13 cellular contexts compared by ENCODE assay signal in genomic region chr17:7575959-7576358, GRCh38. TPM values are rescaled to one million over a fixed set of nuclear protein-coding genes. Genes with fewer than 3 reads are reported as not detected.
DNase-seq lines count a peak whose midpoint lies in the region; ATAC-seq and TF ChIP-seq lines count a peak whose summit lies in the region.
"Had no signal": no experiment of that assay in that cellular context is flagged by ENCODE, and none has a peak within 500 bp of the region (broad histone marks: within the 10 kb centered on the region; RNA-seq: fewer than 3 reads in every experiment).

No MANE protein-coding gene starts in this region.

- POLR2A ChIA-PET in activated CD8-positive, alpha-beta T cell treated with anti-CD3 and anti-CD28 coated beads for 36 hours (lab: Charles Lee), result interaction anchor here (1.0 to 12.0 kb wide), 14 partner anchors 9 to 356 kb away, joined by 3 to 195 read pairs (median 6); partner anchors contain the start of genes ACADVL, CD68, GPS2 and MPDU1

- ATAC-seq in activated CD8-positive, alpha-beta T cell treated with anti-CD3 and anti-CD28 coated beads for 36 hours, result no peak
- ATAC-seq in GM19328 (IDR thresholded peaks at IDR 0.05; ENCODE audit: unreplicated experiment), result no peak

- 57 to 69% (median 63%) methylated on average over 7 of the region's 7 CpGs for WGBS in stomach, 5 donors
- WGBS in spleen, 5 donors, result 69 to 77% (median 73%) methylated on average over 7 of the region's 7 CpGs

- peak overlapping the region; percentile 49 for H3K27ac Mint-ChIP-seq in activated naive CD4-positive, alpha-beta T cell treated with anti-CD3 and anti-CD28 coated beads, Interleukin-2, amount 10 ng/mL, durations not matched to agents 7 days and 5 days
- peak overlapping the region; percentile 100 for H3K27ac Mint-ChIP-seq in activated CD8-positive, alpha-beta T cell treated with anti-CD3 and anti-CD28 coated beads for 36 hours

- TF ChIP-seq POLR2A in stomach (IDR thresholded peaks at IDR 0.05) (no peak), spleen (IDR thresholded peaks at IDR 0.05) (no peak)

- DNase-seq in activated naive CD4-positive, alpha-beta T cell treated with anti-CD3 and anti-CD28 coated beads, Interleukin-2, amount 10 ng/mL, durations not matched to agents 7 days and 5 days, result no peak
- no peak for DNase-seq in activated naive CD4-positive, alpha-beta T cell treated with anti-CD3 and anti-CD28 coated beads, Interleukin-2, amount 50 U/mL, for 16 hours
- no peak for DNase-seq in activated CD8-positive, alpha-beta T cell treated with anti-CD3 and anti-CD28 coated beads for 36 hours
- DNase-seq in fibroblast of pulmonary artery (ENCODE audit: low read depth), result no peak
- DNase-seq in stomach, result no peak
- DNase-seq in spleen, result no peak
- DNase-seq in NCI-H2171 treated with DMSO at 0.1 percent for 48 hours (lab: John Stamatoyannopoulos, UW), result no peak
- DNase-seq: activated CD8-positive, alpha-beta memory T cell treated with anti-CD3 and anti-CD28 coated beads for 24 hours; central memory CD4-positive, alpha-beta T cell; NCI-H187 treated with DMSO at 0.1 percent for 48 hours; small intestine had no signal

- CTCF ChIA-PET in activated naive CD4-positive, alpha-beta T cell treated with anti-CD3 and anti-CD28 coated beads, Interleukin-2, amount 10 ng/mL, durations not matched to agents 7 days and 5 days (lab: Charles Lee), result interaction anchor here (1.9 kb wide), 2 partner anchors 15 to 111 kb away, joined by 6 to 9 read pairs; partner anchors contain the start of genes SENP3, TP53 and WRAP53
- CTCF ChIA-PET in activated CD8-positive, alpha-beta T cell treated with anti-CD3 and anti-CD28 coated beads for 36 hours (lab: Charles Lee), result interaction anchor here (0.9 to 2.9 kb wide), 5 partner anchors 8 to 110 kb away, joined by 3 to 11 read pairs (median 4); partner anchors contain the start of genes MPDU1, SENP3 and SOX15

- H3K9me3 Mint-ChIP-seq in activated naive CD4-positive, alpha-beta T cell treated with anti-CD3 and anti-CD28 coated beads, Interleukin-2, amount 10 ng/mL, durations not matched to agents 7 days and 5 days, result no peaks in the 10 kb centered on the region
- H3K9me3 Mint-ChIP-seq in activated CD8-positive, alpha-beta T cell treated with anti-CD3 and anti-CD28 coated beads for 36 hours, result no peaks in the 10 kb centered on the region

- H3K27me3 Mint-ChIP-seq in activated naive CD4-positive, alpha-beta T cell treated with anti-CD3 and anti-CD28 coated beads, Interleukin-2, amount 10 ng/mL, durations not matched to agents 7 days and 5 days, result peaks cover 9% of the 10 kb centered on the region
- peaks cover 1% of the 10 kb centered on the region for H3K27me3 Mint-ChIP-seq in activated CD8-positive, alpha-beta T cell treated with anti-CD3 and anti-CD28 coated beads for 36 hours
- H3K27me3 Mint-ChIP-seq: B cell had no signal

- peaks cover 84% of the 10 kb centered on the region for H3K36me3 Mint-ChIP-seq in activated naive CD4-positive, alpha-beta T cell treated with anti-CD3 and anti-CD28 coated beads, Interleukin-2, amount 10 ng/mL, durations not matched to agents 7 days and 5 days
- peaks cover 87% of the 10 kb centered on the region for H3K36me3 Mint-ChIP-seq in activated CD8-positive, alpha-beta T cell treated with anti-CD3 and anti-CD28 coated beads for 36 hours (ENCODE audit: low read depth)

- H3K9me3 ChIP-seq in stomach (no peaks in the 10 kb centered on the region), spleen (no peaks in the 10 kb centered on the region)

- H3K4me1 ChIP-seq in stomach (peaks cover 53 to 85% (median 69%) of the 10 kb centered on the region in 4 donors), spleen (peaks cover 41 to 87% (median 84%) of the 10 kb centered on the region in 6 donors)

- H3K27me3 ChIP-seq in stomach (no peaks in the 10 kb centered on the region), spleen (replicated peaks in 1 of 7) (no peaks in the 10 kb centered on the region)

- H3K4me3 ChIP-seq in fibroblast of pulmonary artery (replicated peaks; ENCODE audit: low read depth, low read length) (peak overlapping the region; percentile 96), stomach (peak overlapping the region in 2 of 4 donors; percentile 94 to 98), spleen (peak overlapping the region in 1 of 8 donors; percentile 94)

- peaks cover 51 to 71% (median 61%) of the 10 kb centered on the region in 4 donors for H3K36me3 ChIP-seq in stomach
- peaks cover 15 to 69% (median 57%) of the 10 kb centered on the region in 6 donors for H3K36me3 ChIP-seq in spleen

- peak overlapping the region; percentile 94 for H3K4me3 Mint-ChIP-seq in activated naive CD4-positive, alpha-beta T cell treated with anti-CD3 and anti-CD28 coated beads, Interleukin-2, amount 10 ng/mL, durations not matched to agents 7 days and 5 days
- H3K4me3 Mint-ChIP-seq in activated CD8-positive, alpha-beta T cell treated with anti-CD3 and anti-CD28 coated beads for 36 hours, result peak overlapping the region; percentile 98

- intact Hi-C loops in activated CD8-positive, alpha-beta T cell treated with anti-CD3 and anti-CD28 coated beads for 36 hours (cut with micrococcal nuclease), result loop anchor here (10.0 kb wide), 1 partner anchor 279 kb away; the partner anchor contains the start of genes CYB5D1, NAA38 and TMEM88
- intact Hi-C loops in stomach (cut with DNase I; ENCODE audit: low total_unique reads), result no loop called here
- intact Hi-C loops in spleen (cut with DNase I; ENCODE audit: low total_unique reads), result loop anchor here (10.0 kb wide), 1 partner anchor 231 kb away; no protein-coding TSS in a partner anchor

- TF ChIP-seq CTCF in activated CD8-positive, alpha-beta T cell treated with anti-CD3 and anti-CD28 coated beads for 36 hours (IDR thresholded peaks at IDR 0.05), result no peak
- TF ChIP-seq CTCF in fibroblast of pulmonary artery (IDR thresholded peaks at IDR 0.05; ENCODE audit: low read length, missing control alignments) (no peak), stomach (IDR thresholded peaks at IDR 0.05) (no peak), spleen (IDR thresholded peaks at IDR 0.05 in 8 of 11, conservative IDR thresholded peaks at IDR 0.05 in 3 of 11) (no peak)

- H3K27ac ChIP-seq in stomach (peak overlapping the region in 4 of 5 donors; percentile 28 to 99 (median 76)), spleen (peak overlapping the region in 4 of 8 donors; percentile 13 to 100 (median 98))

- no peak for TF ChIP-seq EP300 in stomach (IDR thresholded peaks at IDR 0.05)

- H3K4me1 Mint-ChIP-seq in activated naive CD4-positive, alpha-beta T cell treated with anti-CD3 and anti-CD28 coated beads, Interleukin-2, amount 10 ng/mL, durations not matched to agents 7 days and 5 days, result peaks cover 88% of the 10 kb centered on the region
- H3K4me1 Mint-ChIP-seq in activated CD8-positive, alpha-beta T cell treated with anti-CD3 and anti-CD28 coated beads for 36 hours (ENCODE audit: low read depth), result peaks cover 72% of the 10 kb centered on the region

RNA-seq across cellular contexts. Expression of gene CD68, which starts 3.5 kb away (rescaled TPM):
- 10 to 100 TPM; 11.4 to 12.9 TPM for total RNA-seq in activated CD8-positive, alpha-beta T cell treated with anti-CD3 and anti-CD28 coated beads for 36 hours
- total RNA-seq in stomach (10 to 100 TPM; 11.1 to 19.2 (median 13.9) TPM), spleen (100 to 1,000 TPM; 177 to 387 (median 271) TPM)
- polyA plus RNA-seq in stomach (10 to 100 TPM; 13.8 to 39.6 (median 28.9) TPM), spleen (100 to 1,000 TPM in 1 of 3 donors, 10 to 100 TPM in 2; 52.5 to 236 (median 86.1) TPM)

RNA-seq across cellular contexts. Expression of gene MPDU1, which starts 7.7 kb away (rescaled TPM):
- total RNA-seq in activated CD8-positive, alpha-beta T cell treated with anti-CD3 and anti-CD28 coated beads for 36 hours, result 10 to 100 TPM; 50.9 to 51.4 TPM
- total RNA-seq in stomach, result 100 to 1,000 TPM in 3 of 5 donors, 10 to 100 TPM in 2; 64.8 to 188 (median 117) TPM
- polyA plus RNA-seq in stomach, result 10 to 100 TPM; 27.2 to 67.4 (median 64.0) TPM
- total RNA-seq in spleen, result 100 to 1,000 TPM in 1 of 7 donors, 10 to 100 TPM in 6; 35.5 to 163 (median 51.2) TPM
- polyA plus RNA-seq in spleen, result 10 to 100 TPM; 42.7 to 73.0 (median 59.5) TPM

RNA-seq across cellular contexts. Expression of gene SOX15, which starts 13.9 kb away (rescaled TPM):
- under 1 TPM in 1 of 2 experiments, not detected in 1; 0.25 TPM for total RNA-seq in activated CD8-positive, alpha-beta T cell treated with anti-CD3 and anti-CD28 coated beads for 36 hours
- total RNA-seq in stomach, result 1 to 10 TPM in 1 of 5 donors, not detected in 4; 1.7 TPM
- 10 to 100 TPM in 1 of 3 donors, under 1 TPM in 2; 0.76 to 48.1 (median 0.81) TPM for polyA plus RNA-seq in stomach
- 1 to 10 TPM in 1 of 7 donors, under 1 TPM in 2, not detected in 4; 0.41 to 1.7 (median 0.64) TPM for total RNA-seq in spleen
- under 1 TPM; 0.20 to 0.44 (median 0.32) TPM for polyA plus RNA-seq in spleen

RNA-seq across cellular contexts. Expression of gene SENP3, which starts 14.2 kb away (rescaled TPM):
- 10 to 100 TPM; 60.2 to 63.2 TPM for total RNA-seq in activated CD8-positive, alpha-beta T cell treated with anti-CD3 and anti-CD28 coated beads for 36 hours
- total RNA-seq in stomach (10 to 100 TPM; 22.0 to 78.6 (median 49.9) TPM), spleen (10 to 100 TPM; 36.3 to 71.7 (median 42.9) TPM)
- polyA plus RNA-seq in stomach (10 to 100 TPM; 39.3 to 55.0 (median 53.0) TPM), spleen (10 to 100 TPM; 43.1 to 52.7 (median 45.6) TPM)

RNA-seq across cellular contexts. Expression of gene TNFSF13, which starts 17.4 kb away (rescaled TPM):
- total RNA-seq in activated CD8-positive, alpha-beta T cell treated with anti-CD3 and anti-CD28 coated beads for 36 hours, result 1 to 10 TPM; 4.0 to 6.9 TPM
- total RNA-seq in stomach (10 to 100 TPM; 15.6 to 55.4 (median 22.6) TPM), spleen (10 to 100 TPM; 14.5 to 54.0 (median 31.6) TPM)
- polyA plus RNA-seq in stomach (10 to 100 TPM; 24.0 to 35.9 (median 32.0) TPM), spleen (10 to 100 TPM; 19.9 to 23.4 (median 20.5) TPM)

Comparison
In these comparisons a context has a peak if more than half of its experiments do, and no peak if none do; other contexts are left out.
1. RNA of gene CD68, which starts 3.5 kb away (total RNA-seq): 177 to 387 TPM in spleen; 11.1 to 19.2 TPM in stomach and 11.4 to 12.9 TPM in activated CD8-positive, alpha-beta T cell treated with anti-CD3 and anti-CD28 coated beads for 36 hours; every median in the first group is over 4 times any median in the second.